8 cellular contexts compared by ENCODE assay signal in the genomic region with DNA sequence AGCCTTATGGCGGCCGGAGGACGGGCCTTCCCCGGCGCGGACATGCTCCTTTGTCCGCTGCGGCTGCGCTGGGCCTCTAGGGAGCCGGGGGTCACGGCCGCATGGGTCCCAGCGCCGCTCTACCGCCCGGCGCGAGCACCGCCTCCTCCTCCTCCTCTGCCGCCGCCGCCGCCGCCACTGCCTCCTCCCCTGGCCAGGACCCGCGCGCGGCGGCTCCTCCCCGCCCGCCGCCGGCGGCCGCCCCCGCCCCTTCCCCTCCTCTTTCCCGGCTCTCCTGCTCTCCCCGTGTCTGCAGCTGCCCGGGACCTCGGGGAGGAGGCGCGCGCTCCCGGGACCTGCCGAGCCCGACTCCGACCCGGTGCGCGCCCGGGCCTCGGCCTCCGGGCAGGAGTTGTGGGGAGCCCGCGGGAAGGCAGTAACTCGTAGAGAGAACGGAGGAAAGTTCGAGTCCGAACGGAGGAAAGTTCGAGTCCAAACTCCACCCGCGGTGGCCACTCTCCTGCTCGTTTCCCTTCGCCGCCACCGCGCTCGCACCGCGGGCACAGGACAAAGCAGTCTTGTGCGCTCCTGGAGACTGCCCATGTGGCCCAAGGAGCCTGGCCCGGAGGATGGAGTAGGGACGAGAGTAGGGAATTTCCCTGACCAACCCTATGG. TPM values are rescaled to one million over a fixed set of nuclear protein-coding genes. Genes with fewer than 3 reads are reported as not detected.
DNase-seq lines count a peak whose midpoint lies in the region; ATAC-seq and TF ChIP-seq lines count a peak whose summit lies in the region.

A gene with protein sequence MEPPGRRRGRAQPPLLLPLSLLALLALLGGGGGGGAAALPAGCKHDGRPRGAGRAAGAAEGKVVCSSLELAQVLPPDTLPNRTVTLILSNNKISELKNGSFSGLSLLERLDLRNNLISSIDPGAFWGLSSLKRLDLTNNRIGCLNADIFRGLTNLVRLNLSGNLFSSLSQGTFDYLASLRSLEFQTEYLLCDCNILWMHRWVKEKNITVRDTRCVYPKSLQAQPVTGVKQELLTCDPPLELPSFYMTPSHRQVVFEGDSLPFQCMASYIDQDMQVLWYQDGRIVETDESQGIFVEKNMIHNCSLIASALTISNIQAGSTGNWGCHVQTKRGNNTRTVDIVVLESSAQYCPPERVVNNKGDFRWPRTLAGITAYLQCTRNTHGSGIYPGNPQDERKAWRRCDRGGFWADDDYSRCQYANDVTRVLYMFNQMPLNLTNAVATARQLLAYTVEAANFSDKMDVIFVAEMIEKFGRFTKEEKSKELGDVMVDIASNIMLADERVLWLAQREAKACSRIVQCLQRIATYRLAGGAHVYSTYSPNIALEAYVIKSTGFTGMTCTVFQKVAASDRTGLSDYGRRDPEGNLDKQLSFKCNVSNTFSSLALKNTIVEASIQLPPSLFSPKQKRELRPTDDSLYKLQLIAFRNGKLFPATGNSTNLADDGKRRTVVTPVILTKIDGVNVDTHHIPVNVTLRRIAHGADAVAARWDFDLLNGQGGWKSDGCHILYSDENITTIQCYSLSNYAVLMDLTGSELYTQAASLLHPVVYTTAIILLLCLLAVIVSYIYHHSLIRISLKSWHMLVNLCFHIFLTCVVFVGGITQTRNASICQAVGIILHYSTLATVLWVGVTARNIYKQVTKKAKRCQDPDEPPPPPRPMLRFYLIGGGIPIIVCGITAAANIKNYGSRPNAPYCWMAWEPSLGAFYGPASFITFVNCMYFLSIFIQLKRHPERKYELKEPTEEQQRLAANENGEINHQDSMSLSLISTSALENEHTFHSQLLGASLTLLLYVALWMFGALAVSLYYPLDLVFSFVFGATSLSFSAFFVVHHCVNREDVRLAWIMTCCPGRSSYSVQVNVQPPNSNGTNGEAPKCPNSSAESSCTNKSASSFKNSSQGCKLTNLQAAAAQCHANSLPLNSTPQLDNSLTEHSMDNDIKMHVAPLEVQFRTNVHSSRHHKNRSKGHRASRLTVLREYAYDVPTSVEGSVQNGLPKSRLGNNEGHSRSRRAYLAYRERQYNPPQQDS (N-terminal part only) (minus strand): TSS at position 179 of the 654 bp plus-strand sequence. CDS start 282 bp downstream, outside the sequence.

- DNase-seq in COR-L47 (lab: John Stamatoyannopoulos, UW) (peak; percentile 56), H7 (peak; percentile 93), NCI-H2171 treated with DMSO at 0.1 percent for 48 hours (lab: John Stamatoyannopoulos, UW) (peak; percentile 17), mucosa of descending colon (peak; percentile 77 to 88 (median 79)), NAMALWA (ENCODE audit: low spot score) (no peak)
- DNase-seq in activated CD8-positive, alpha-beta memory T cell treated with anti-CD3 and anti-CD28 coated beads for 24 hours = peak; percentile 74
- DNase-seq in stimulated activated naive CD8-positive, alpha-beta T cell treated with anti-CD3 and anti-CD28 coated beads, Interleukin-15, Interleukin-2, amounts not matched to agents 100 U/mL and 50 U/mL, for 24 hours = peak; percentile 42

- H3K4me3 ChIP-seq in H7 (ENCODE audit: insufficient read depth, low read depth, low read length) = peak within 1 kb of the TSS; percentile 80
- peak within 1 kb of the TSS; percentile 32 for H3K4me3 ChIP-seq in mucosa of descending colon

- H3K36me3 ChIP-seq in H7 (replicated peaks; ENCODE audit: control insufficient read depth, insufficient read depth, low read length) (no peaks in the 10 kb centered on the region), mucosa of descending colon (ENCODE audit: low read depth) (no peaks in the 10 kb centered on the region)

- ATAC-seq in esophagus mucosa (peak; percentile 74), mucosa of descending colon (peak; percentile 89)
- ATAC-seq in stimulated activated naive CD8-positive, alpha-beta T cell treated with anti-CD3 and anti-CD28 coated beads, Interleukin-15, Interleukin-2, amounts not matched to agents 100 U/mL and 50 U/mL, for 24 hours = peak; percentile 63

- H3K4me1 ChIP-seq in mucosa of descending colon (ENCODE audit: low read depth) = peaks cover 11% of the 10 kb centered on the region

- no peaks in the 10 kb centered on the region for H3K27me3 ChIP-seq in H7 (ENCODE audit: control insufficient read depth, insufficient read depth, low read length)

- intact Hi-C loops in mucosa of descending colon (cut with DNase I, micrococcal nuclease) = no loop called here

- no peak for TF ChIP-seq CTCF in mucosa of descending colon (IDR thresholded peaks at IDR 0.05)

- H3K9me3 ChIP-seq in mucosa of descending colon = no peaks in the 10 kb centered on the region

RNA-seq across cellular contexts. Expression of the gene that starts here (rescaled TPM):
- total RNA-seq in H7 (2014; rRNA removed; shearing (Covaris generic)) = 39.0 and 41.6 TPM in 2 replicates
- total RNA-seq in esophagus mucosa (6.3 TPM), mucosa of descending colon (100 to 1,000 TPM in 1 of 3 donors, 10 to 100 TPM in 2; 47.0 to 104 (median 73.6) TPM)
